Comparison of ENCODE assay signal across 25 cellular contexts in genomic region chr2:26635401-26635800, GRCh38. TPM values are rescaled to one million over a fixed set of nuclear protein-coding genes. Genes with fewer than 3 reads are reported as not detected.
DNase-seq lines count a peak whose midpoint lies in the region; ATAC-seq and TF ChIP-seq lines count a peak whose summit lies in the region.
"Had no signal": no experiment of that assay in that cellular context is flagged by ENCODE, and none has a peak within 500 bp of the region (broad histone marks: within the 10 kb centered on the region; RNA-seq: fewer than 3 reads in every experiment).

No MANE protein-coding gene starts in this region.

- no peaks in the 10 kb centered on the region for H3K79me2 ChIP-seq in neural progenitor cell (ENCODE audit: low read depth)

- H3K4me3 Mint-ChIP-seq in chondrocyte (ENCODE audit: unreplicated experiment) (no peak overlapping the region), neural progenitor cell (no peak overlapping the region)
- H3K4me3 Mint-ChIP-seq: CD14-positive monocyte; CD4-positive, alpha-beta T cell; CD8-positive, alpha-beta memory T cell; HFFc6 had no signal

- H3K9me3 Mint-ChIP-seq in chondrocyte (ENCODE audit: low read depth) (no peaks in the 10 kb centered on the region), neural progenitor cell (no peaks in the 10 kb centered on the region)
- H3K9me3 Mint-ChIP-seq: CD14-positive monocyte; CD4-positive, alpha-beta T cell; CD8-positive, alpha-beta memory T cell; HFFc6 had no signal

- peaks cover 10% of the 10 kb centered on the region for H3K27me3 Mint-ChIP-seq in chondrocyte (ENCODE audit: low read depth)
- H3K27me3 Mint-ChIP-seq in neural progenitor cell (ENCODE audit: insufficient read depth, low read depth), result peaks cover 7% of the 10 kb centered on the region

- H3K4me1 Mint-ChIP-seq in chondrocyte (ENCODE audit: low read depth) (peaks cover 17% of the 10 kb centered on the region), neural progenitor cell (peaks cover 17% of the 10 kb centered on the region)
- H3K4me1 Mint-ChIP-seq: CD8-positive, alpha-beta memory T cell had no signal

- intact Hi-C loops in cardiac septum (cut with DNase I), result no loop called here
- intact Hi-C loops in Right ventricle myocardium inferior (cut with DNase I), result no loop called here
- intact Hi-C loops in posterior vena cava (cut with DNase I), result no loop called here

- no peaks in the 10 kb centered on the region for H3F3A ChIP-seq in neural progenitor cell (ENCODE audit: low read depth)

- no peak overlapping the region for H3K27ac ChIP-seq in neural progenitor cell
- H3K27ac ChIP-seq: BLaER1 treated with 17β-estradiol and CSF1 and Interleukin-3, amounts not matched to agents 10 nM and 100 nM had no signal

- ATAC-seq in Right ventricle myocardium inferior, result no peak
- no peak for ATAC-seq in GM18909 (IDR thresholded peaks at IDR 0.05; ENCODE audit: poor library complexity, unreplicated experiment)
- ATAC-seq: A549 had no signal

- no peaks in the 10 kb centered on the region for H4K20me1 ChIP-seq in neural progenitor cell (ENCODE audit: low read depth)
- H4K20me1 ChIP-seq: BLaER1 treated with 17β-estradiol and CSF1 and Interleukin-3, amounts not matched to agents 10 nM and 100 nM had no signal

- H3K36me3 Mint-ChIP-seq in chondrocyte (ENCODE audit: low read depth), result peaks cover 2% of the 10 kb centered on the region
- H3K36me3 Mint-ChIP-seq in neural progenitor cell, result no peaks in the 10 kb centered on the region
- H3K36me3 Mint-ChIP-seq: CD14-positive monocyte; CD8-positive, alpha-beta memory T cell had no signal

- H3K4me1 ChIP-seq in neural progenitor cell, result peaks cover 8% of the 10 kb centered on the region
- H3K4me1 ChIP-seq: HAP-1 had no signal

- no peak overlapping the region for H3K4me3 ChIP-seq in neural progenitor cell
- H3K4me3 ChIP-seq: A549; BLaER1 treated with 17β-estradiol and CSF1 and Interleukin-3, amounts not matched to agents 10 nM and 100 nM; HAP-1 had no signal

- no peak overlapping the region for H2AFZ ChIP-seq in neural progenitor cell (replicated peaks)

- H3K27me3 ChIP-seq in neural progenitor cell, result no peaks in the 10 kb centered on the region
- H3K27me3 ChIP-seq: BE2C; BLaER1 treated with 17β-estradiol and CSF1 and Interleukin-3, amounts not matched to agents 10 nM and 100 nM had no signal

- H3K9me3 ChIP-seq in neural progenitor cell (ENCODE audit: low read depth), result no peaks in the 10 kb centered on the region
- H3K9me3 ChIP-seq: A549; BE2C; BLaER1 treated with 17β-estradiol and CSF1 and Interleukin-3, amounts not matched to agents 10 nM and 100 nM; HAP-1 had no signal

- H3K4me2 ChIP-seq in neural progenitor cell, result no peak overlapping the region
- H3K4me2 ChIP-seq: A549 had no signal

- no peaks in the 10 kb centered on the region for H3K36me3 ChIP-seq in neural progenitor cell
- H3K36me3 ChIP-seq: BE2C; BLaER1 treated with 17β-estradiol and CSF1 and Interleukin-3, amounts not matched to agents 10 nM and 100 nM; HAP-1 had no signal

- no peak overlapping the region for H3K9ac ChIP-seq in neural progenitor cell
- H3K9ac ChIP-seq: BLaER1 treated with 17β-estradiol and CSF1 and Interleukin-3, amounts not matched to agents 10 nM and 100 nM had no signal

- DNase-seq in cardiac septum (ENCODE audit: low spot score), result peak; percentile 26
- no peak for DNase-seq in Right ventricle myocardium inferior (ENCODE audit: missing footprints)
- DNase-seq in chondrocyte (ENCODE audit: low spot score), result peak; percentile 21
- DNase-seq in posterior vena cava (ENCODE audit: low spot score), result peak; percentile 5
- no peak for DNase-seq in T1000 (lab: John Stamatoyannopoulos, UW)
- no peak for DNase-seq in neural progenitor cell (ENCODE audit: low spot score)
- DNase-seq: 8988T; ACHN; AML-193; BE2C; CD4-positive, alpha-beta T cell; DMS 273 treated with DMSO at 0.1 percent for 48 hours; DMS53; DMS79 treated with DMSO at 0.1 percent for 48 hours; GF-D8; GOT3; HFFc6 had no signal

- TF ChIP-seq CTCF in chondrocyte (IDR thresholded peaks at IDR 0.05) (no peak), neural progenitor cell (IDR thresholded peaks at IDR 0.05) (no peak)

- H3K27ac Mint-ChIP-seq in chondrocyte (ENCODE audit: unreplicated experiment) (no peak overlapping the region), neural progenitor cell (no peak overlapping the region)
- H3K27ac Mint-ChIP-seq: CD14-positive monocyte; CD4-positive, alpha-beta T cell; CD8-positive, alpha-beta memory T cell; HFFc6 had no signal

RNA-seq across cellular contexts. Expression of gene CIB4, which starts 5.8 kb away (rescaled TPM):
- total RNA-seq in cardiac septum (not detected), Right ventricle myocardium inferior (not detected), chondrocyte (not detected in 3 replicates), posterior vena cava (not detected), neural progenitor cell (ENCODE audit: low replicate concordance) (not detected in 2 replicates)
- total RNA-seq: CD4-positive, alpha-beta T cell; CD8-positive, alpha-beta memory T cell; Daoy; G401; HFFc6 had no signal

RNA-seq across cellular contexts. Expression of gene KCNK3, which starts 57.1 kb away (rescaled TPM):
- total RNA-seq in cardiac septum (0.70 TPM), Right ventricle myocardium inferior (4.5 TPM), chondrocyte (0.77 to 2.9 TPM (median 2.8 TPM) in 3 replicates), posterior vena cava (10 to 100 TPM; 13.1 to 24.4 TPM), neural progenitor cell (ENCODE audit: low replicate concordance) (not detected in 2 replicates)
- total RNA-seq: CD4-positive, alpha-beta T cell; CD8-positive, alpha-beta memory T cell; G401; HFFc6 had no signal

Comparison
In these comparisons a context has a peak if more than half of its experiments do, and no peak if none do; other contexts are left out.
1. DNase-seq: peak in cardiac septum (single experiment), chondrocyte (single experiment) and posterior vena cava (single experiment); none in Right ventricle myocardium inferior (single experiment), T1000 (single experiment) and neural progenitor cell (single experiment).